ENCODE assay signal across 22 cellular contexts in genomic region chr11:100397401-100397800, GRCh38.
"Had no signal": no experiment of that assay in that cellular context is flagged by ENCODE, and none has a peak within 500 bp of the region (broad histone marks: within the 10 kb centered on the region; RNA-seq: fewer than 3 reads in every experiment).

No MANE protein-coding gene starts in this region.

- FAIRE-seq: endothelial cell of umbilical vein, pancreas had no signal

- DNase-seq: dermis blood vessel endothelial cell; effector memory CD4-positive, alpha-beta T cell; erythroblast; esophagus squamous epithelium; foreskin melanocyte; hypothalamus; immature natural killer cell; islet precursor cell; mucosa of descending colon; naive B cell; occipital lobe; pancreas; right lobe of liver; stimulated activated CD4-positive, alpha-beta T cell treated with anti-CD3 and anti-CD28 coated beads, Interleukin-12 subunit alpha, Interleukin-12 subunit beta, amount 100 ng/mL, for 4 hours; stimulated activated CD4-positive, alpha-beta T cell treated with anti-CD3 and anti-CD28 coated beads, Interleukin-1b, Interleukin-23, amount 100 ng/mL, for 48 hours; stimulated activated CD4-positive, alpha-beta T cell treated with anti-CD3 and anti-CD28 coated beads, Interleukin-4, amount 100 ng/mL, for 1 hour; stimulated activated CD8-positive, alpha-beta memory T cell treated with anti-CD3 and anti-CD28 coated beads, Interleukin-4, amount 100 ng/mL, for 48 hours; stimulated activated naive CD4-positive, alpha-beta T cell treated with Interleukin-2 at 50 U/mL for 16 hours; stomach; thyroid gland; trophoblast cell had no signal
